13 cellular contexts compared by ENCODE assay signal in genomic region chr9:132404228-132404881, GRCh38. TPM values are rescaled to one million over a fixed set of nuclear protein-coding genes. Genes with fewer than 3 reads are reported as not detected.
DNase-seq lines count a peak whose midpoint lies in the region; ATAC-seq, FAIRE-seq and TF ChIP-seq lines count a peak whose summit lies in the region.
"Had no signal": no experiment of that assay in that cellular context is flagged by ENCODE, and none has a peak within 500 bp of the region (broad histone marks: within the 10 kb centered on the region; RNA-seq: fewer than 3 reads in every experiment).

No MANE protein-coding gene starts in this region.

- H3K4me1 Mint-ChIP-seq in activated naive CD8-positive, alpha-beta T cell treated with anti-CD3 and anti-CD28 coated beads for 36 hours: peaks cover 45% of the 10 kb centered on the region
- peaks cover 28% of the 10 kb centered on the region for H3K4me1 Mint-ChIP-seq in neural crest cell

- DNase-seq in GM10266 (ENCODE audit: extremely low spot score) (peak; percentile 66), MV-4-11 (lab: John Stamatoyannopoulos, UW) (peak; percentile 28), neural crest cell (ENCODE audit: low read depth, low spot score) (no peak), RCC 7860 (ENCODE audit: low spot score) (no peak), cortex of kidney (lab: John Stamatoyannopoulos, UW) (no peak), NCI-H82 treated with DMSO at 0.1 percent for 48 hours (lab: John Stamatoyannopoulos, UW; ENCODE audit: unreplicated experiment) (no peak)
- DNase-seq in activated naive CD8-positive, alpha-beta T cell treated with anti-CD3 and anti-CD28 coated beads for 36 hours: peak; percentile 46
- DNase-seq: amygdala, esophagus squamous epithelium, left colon, NCI-H510A treated with DMSO at 0.1 percent for 48 hours had no signal

- peaks cover 3% of the 10 kb centered on the region for H3K27me3 Mint-ChIP-seq in activated naive CD8-positive, alpha-beta T cell treated with anti-CD3 and anti-CD28 coated beads for 36 hours
- peaks cover 11% of the 10 kb centered on the region for H3K27me3 Mint-ChIP-seq in neural crest cell (ENCODE audit: low read depth)

- ATAC-seq in GM18873 (IDR thresholded peaks at IDR 0.05; ENCODE audit: low FRiP score, unreplicated experiment): no peak
- ATAC-seq: left colon had no signal

- no peak for FAIRE-seq in RCC 7860 (lab: Jason Lieb, UNC)

- peak overlapping the region; percentile 82 for H3K4me3 Mint-ChIP-seq in activated naive CD8-positive, alpha-beta T cell treated with anti-CD3 and anti-CD28 coated beads for 36 hours
- H3K4me3 Mint-ChIP-seq in neural crest cell: peak overlapping the region; percentile 47

- no peak for TF ChIP-seq CTCF in GM10266 (IDR thresholded peaks at IDR 0.05; ENCODE audit: control insufficient read depth, insufficient read depth, low read depth, missing control alignments)
- no peak for TF ChIP-seq CTCF in neural crest cell (conservative IDR thresholded peaks at IDR 0.05)

- peaks cover 48% of the 10 kb centered on the region for H3K36me3 Mint-ChIP-seq in activated naive CD8-positive, alpha-beta T cell treated with anti-CD3 and anti-CD28 coated beads for 36 hours
- H3K36me3 Mint-ChIP-seq in neural crest cell (ENCODE audit: low read depth): peaks cover 12% of the 10 kb centered on the region

- H3K9me3 Mint-ChIP-seq in activated naive CD8-positive, alpha-beta T cell treated with anti-CD3 and anti-CD28 coated beads for 36 hours: no peaks in the 10 kb centered on the region
- H3K9me3 Mint-ChIP-seq in neural crest cell: no peaks in the 10 kb centered on the region

- H3K27ac Mint-ChIP-seq in activated naive CD8-positive, alpha-beta T cell treated with anti-CD3 and anti-CD28 coated beads for 36 hours: peak overlapping the region; percentile 94
- peak overlapping the region; percentile 4 for H3K27ac Mint-ChIP-seq in neural crest cell (ENCODE audit: unreplicated experiment)

RNA-seq across cellular contexts. Expression of gene TTF1, which starts 2.3 kb away (rescaled TPM):
- total RNA-seq in activated naive CD8-positive, alpha-beta T cell treated with anti-CD3 and anti-CD28 coated beads for 36 hours: 10 to 100 TPM; 41.5 to 42.2 TPM
- 21.9 and 23.5 TPM in 2 replicates for total RNA-seq in neural crest cell

RNA-seq across cellular contexts. Expression of gene CFAP77, which starts 5.7 kb away (rescaled TPM):
- not detected for total RNA-seq in activated naive CD8-positive, alpha-beta T cell treated with anti-CD3 and anti-CD28 coated beads for 36 hours
- total RNA-seq in neural crest cell: 0.23 and 0.27 TPM in 2 replicates
- total RNA-seq: esophagus squamous epithelium; left colon; T-helper 2 cell treated with Interferon-gamma antibody and Interleukin-4, amounts not matched to agents 100 ng/mL and 5 ng/mL, for 36 hours had no signal

RNA-seq across cellular contexts. Expression of gene SETX, which starts 49.6 kb away (rescaled TPM):
- total RNA-seq in activated naive CD8-positive, alpha-beta T cell treated with anti-CD3 and anti-CD28 coated beads for 36 hours: 10 to 100 TPM; 34.8 to 34.9 TPM
- total RNA-seq in neural crest cell: 43.0 and 43.8 TPM in 2 replicates

Comparison
In these comparisons a context has a peak if more than half of its experiments do, and no peak if none do; other contexts are left out.
1. DNase-seq: peak in GM10266 (single experiment), MV-4-11 (single experiment) and activated naive CD8-positive, alpha-beta T cell treated with anti-CD3 and anti-CD28 coated beads for 36 hours (single experiment); none in neural crest cell (single experiment), RCC 7860 (single experiment), cortex of kidney (single experiment) and NCI-H82 treated with DMSO at 0.1 percent for 48 hours (single experiment).